ENCODE assay signal across 21 cellular contexts in genomic region chr12:81187686-81188085, GRCh38.
DNase-seq lines count a peak whose midpoint lies in the region; TF ChIP-seq lines count a peak whose summit lies in the region.
"Had no signal": no experiment of that assay in that cellular context is flagged by ENCODE, and none has a peak within 500 bp of the region (broad histone marks: within the 10 kb centered on the region; RNA-seq: fewer than 3 reads in every experiment).

No MANE protein-coding gene starts in this region.

- peak; percentile 2 for DNase-seq in HPDE6-E6E7 (ENCODE audit: extremely low spot score)
- peak; percentile 9 for DNase-seq in RWPE1 (ENCODE audit: low spot score)
- DNase-seq in epithelial cell of esophagus (ENCODE audit: low read depth), result peak; percentile 57
- DNase-seq in NCI-H748 treated with DMSO at 0.1 percent for 48 hours (lab: John Stamatoyannopoulos, UW), result no peak
- no peak for DNase-seq in NCI-H345 (lab: John Stamatoyannopoulos, UW)
- DNase-seq in HK-2 (ENCODE audit: unreplicated experiment), result no peak
- DNase-seq: 8988T; ACHN; AML-193; BE2C; CD4-positive, alpha-beta T cell; CD8-positive, alpha-beta memory T cell; DMS 273 treated with DMSO at 0.1 percent for 48 hours; DMS79; EL; GDM1; GM23248; H9 had no signal

- no peak overlapping the region for H3K27ac ChIP-seq in RWPE1
- H3K27ac ChIP-seq: A549; BLaER1 treated with 17β-estradiol and CSF1 and Interleukin-3, amounts not matched to agents 10 nM and 100 nM; GM23248 had no signal

- H3K4me3 ChIP-seq in epithelial cell of esophagus (ENCODE audit: low read length), result no peak overlapping the region
- H3K4me3 ChIP-seq: A549; BLaER1 treated with 17β-estradiol and CSF1 and Interleukin-3, amounts not matched to agents 10 nM and 100 nM; GM12878; GM23248 had no signal

- CTCF ChIA-PET in RWPE1 (lab: Yijun Ruan, JAX), result no interaction called here

- POLR2A ChIA-PET in RWPE1 (lab: Yijun Ruan, JAX; ENCODE audit: low non-redundant PET), result no interaction called here

- TF ChIP-seq CTCF in RWPE1 (conservative IDR thresholded peaks at IDR 0.05; ENCODE audit: low read depth) (no peak), epithelial cell of esophagus (IDR thresholded peaks at IDR 0.05; ENCODE audit: insufficient read depth, low read depth, low read length, missing control alignments) (no peak)

Comparison
In these comparisons a context has a peak if more than half of its experiments do, and no peak if none do; other contexts are left out.
1. DNase-seq: peak in HPDE6-E6E7 (single experiment), RWPE1 (single experiment) and epithelial cell of esophagus (single experiment); none in NCI-H748 treated with DMSO at 0.1 percent for 48 hours (single experiment), NCI-H345 (single experiment) and HK-2 (single experiment).